1 cellular context compared by ENCODE assay signal in the genomic region with DNA sequence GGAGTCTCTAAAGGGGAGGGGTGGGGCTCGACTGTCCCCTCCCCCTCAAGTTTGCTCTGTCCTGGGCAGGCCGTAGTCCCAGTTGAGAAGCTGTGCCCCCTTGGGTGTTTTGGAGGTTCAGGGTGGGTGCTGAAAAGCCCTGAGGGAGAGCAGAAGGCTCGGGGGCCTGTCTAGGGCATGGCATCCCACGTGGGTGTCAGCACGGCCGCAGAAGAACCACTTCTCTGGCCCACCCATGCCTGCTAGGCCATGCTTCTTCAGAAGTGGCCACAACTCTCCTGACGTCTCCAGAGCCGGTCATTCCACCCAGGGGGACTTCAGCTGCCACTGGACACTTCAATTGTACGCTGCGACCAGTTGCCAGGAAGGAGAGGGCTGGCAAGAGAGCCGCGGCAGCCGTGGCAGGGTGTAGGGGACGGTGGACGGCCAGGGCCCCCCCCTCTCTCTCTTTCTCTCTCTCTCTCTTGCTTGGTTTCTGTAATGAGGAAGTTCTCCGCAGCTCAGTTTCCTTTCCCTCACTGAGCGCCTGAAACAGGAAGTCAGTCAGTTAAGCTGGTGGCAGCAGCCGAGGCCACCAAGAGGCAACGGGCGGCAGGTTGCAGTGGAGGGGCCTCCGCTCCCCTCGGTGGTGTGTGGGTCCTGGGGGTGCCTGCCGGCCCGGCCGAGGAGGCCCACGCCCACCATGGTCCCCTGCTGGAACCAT.
A peak's percentile ranks its signal among the peaks of the same experiment; 100 is the strongest.
TF ChIP-seq lines count a peak whose summit lies in the region.

INPP5D (plus strand) TSS at position 546 of the 703 bp plus-strand sequence; CDS start at position 683, 137 bp downstream.

TF ChIP-seq in GM12878, 131 proteins besides CTCF, POLR2A, EP300 and RAD21 (continued from another document and continues in another):
- TF ChIP-seq REST (IDR thresholded peaks at IDR 0.05; ENCODE audit: low read depth, low read length): 0 out of 2 replicates have a peak, but pooled peaks have one; percentile 22
- no peak for TF ChIP-seq FOS (IDR thresholded peaks at IDR 0.05; ENCODE audit: borderline replicate concordance, extremely low read depth, insufficient read length)
- no peak for TF ChIP-seq ZNF384 (IDR thresholded peaks at IDR 0.05; ENCODE audit: borderline replicate concordance, low read depth, low read length)
- 0 out of 2 replicates have a peak, but pooled peaks have one; percentile 43 for TF ChIP-seq RELB (IDR thresholded peaks at IDR 0.05; ENCODE audit: low read depth)
- no peak for TF ChIP-seq KAT2A (conservative IDR thresholded peaks at IDR 0.05; ENCODE audit: control insufficient read depth, low read depth, low read length)
- TF ChIP-seq IRF4 (IDR thresholded peaks at IDR 0.05; ENCODE audit: low read depth, low read length): no peak
- TF ChIP-seq ESRRA (IDR thresholded peaks at IDR 0.05; ENCODE audit: low read length): no peak
- peak; percentile 38; the same call in 1 of the 2 replicates for TF ChIP-seq SMARCA5 (IDR thresholded peaks at IDR 0.05)
- peak; percentile 63; the same call in 1 of the 2 replicates for TF ChIP-seq YY1 (IDR thresholded peaks at IDR 0.05; ENCODE audit: low read depth, low read length)
- no peak for TF ChIP-seq SP1 (IDR thresholded peaks at IDR 0.05; ENCODE audit: low read depth, low read length)
- TF ChIP-seq SMAD5 (IDR thresholded peaks at IDR 0.05; ENCODE audit: low read depth): peak; percentile 76; the same call in 1 of the 2 replicates
- TF ChIP-seq USF2 (IDR thresholded peaks at IDR 0.05; ENCODE audit: borderline replicate concordance, low read depth, low read length): no peak
- no peak for TF ChIP-seq SREBF1 (IDR thresholded peaks at IDR 0.05; ENCODE audit: low read length)
- no peak for TF ChIP-seq RBBP5 (conservative IDR thresholded peaks at IDR 0.05)
- peak; percentile 49; the same call in 1 of the 2 replicates for TF ChIP-seq CREM (IDR thresholded peaks at IDR 0.05; ENCODE audit: low read depth)
- TF ChIP-seq, protein P1, sequence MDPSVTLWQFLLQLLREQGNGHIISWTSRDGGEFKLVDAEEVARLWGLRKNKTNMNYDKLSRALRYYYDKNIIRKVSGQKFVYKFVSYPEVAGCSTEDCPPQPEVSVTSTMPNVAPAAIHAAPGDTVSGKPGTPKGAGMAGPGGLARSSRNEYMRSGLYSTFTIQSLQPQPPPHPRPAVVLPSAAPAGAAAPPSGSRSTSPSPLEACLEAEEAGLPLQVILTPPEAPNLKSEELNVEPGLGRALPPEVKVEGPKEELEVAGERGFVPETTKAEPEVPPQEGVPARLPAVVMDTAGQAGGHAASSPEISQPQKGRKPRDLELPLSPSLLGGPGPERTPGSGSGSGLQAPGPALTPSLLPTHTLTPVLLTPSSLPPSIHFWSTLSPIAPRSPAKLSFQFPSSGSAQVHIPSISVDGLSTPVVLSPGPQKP (IDR thresholded peaks at IDR 0.05; ENCODE audit: low read depth, low read length): no peak
- TF ChIP-seq BACH1 (IDR thresholded peaks at IDR 0.05; ENCODE audit: borderline replicate concordance): no peak
- no peak for TF ChIP-seq ZNF207 (IDR thresholded peaks at IDR 0.05; ENCODE audit: borderline replicate concordance)
- TF ChIP-seq TBL1XR1 (IDR thresholded peaks at IDR 0.05; ENCODE audit: low read depth, low read length): no peak
- peak; percentile 41 for TF ChIP-seq MEF2B (IDR thresholded peaks at IDR 0.05; ENCODE audit: partially characterized antibody, poor library complexity, severe bottlenecking)
- peak; percentile 11; the same call in 1 of the 2 replicates for TF ChIP-seq CHD2 (IDR thresholded peaks at IDR 0.05; ENCODE audit: borderline replicate concordance, low read depth, low read length)
- TF ChIP-seq FOXK2 (IDR thresholded peaks at IDR 0.05): no peak
- TF ChIP-seq, protein P2, sequence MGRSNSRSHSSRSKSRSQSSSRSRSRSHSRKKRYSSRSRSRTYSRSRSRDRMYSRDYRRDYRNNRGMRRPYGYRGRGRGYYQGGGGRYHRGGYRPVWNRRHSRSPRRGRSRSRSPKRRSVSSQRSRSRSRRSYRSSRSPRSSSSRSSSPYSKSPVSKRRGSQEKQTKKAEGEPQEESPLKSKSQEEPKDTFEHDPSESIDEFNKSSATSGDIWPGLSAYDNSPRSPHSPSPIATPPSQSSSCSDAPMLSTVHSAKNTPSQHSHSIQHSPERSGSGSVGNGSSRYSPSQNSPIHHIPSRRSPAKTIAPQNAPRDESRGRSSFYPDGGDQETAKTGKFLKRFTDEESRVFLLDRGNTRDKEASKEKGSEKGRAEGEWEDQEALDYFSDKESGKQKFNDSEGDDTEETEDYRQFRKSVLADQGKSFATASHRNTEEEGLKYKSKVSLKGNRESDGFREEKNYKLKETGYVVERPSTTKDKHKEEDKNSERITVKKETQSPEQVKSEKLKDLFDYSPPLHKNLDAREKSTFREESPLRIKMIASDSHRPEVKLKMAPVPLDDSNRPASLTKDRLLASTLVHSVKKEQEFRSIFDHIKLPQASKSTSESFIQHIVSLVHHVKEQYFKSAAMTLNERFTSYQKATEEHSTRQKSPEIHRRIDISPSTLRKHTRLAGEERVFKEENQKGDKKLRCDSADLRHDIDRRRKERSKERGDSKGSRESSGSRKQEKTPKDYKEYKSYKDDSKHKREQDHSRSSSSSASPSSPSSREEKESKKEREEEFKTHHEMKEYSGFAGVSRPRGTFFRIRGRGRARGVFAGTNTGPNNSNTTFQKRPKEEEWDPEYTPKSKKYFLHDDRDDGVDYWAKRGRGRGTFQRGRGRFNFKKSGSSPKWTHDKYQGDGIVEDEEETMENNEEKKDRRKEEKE (IDR thresholded peaks at IDR 0.05): no peak
- TF ChIP-seq FOXM1 (IDR thresholded peaks at IDR 0.05; ENCODE audit: low read depth, low read length): no peak
- no peak for TF ChIP-seq ZNF217 (IDR thresholded peaks at IDR 0.05)
- no peak for TF ChIP-seq NR2C2 (IDR thresholded peaks at IDR 0.05; ENCODE audit: borderline replicate concordance, control insufficient read depth, insufficient read length, low read depth)
- TF ChIP-seq, protein P3, sequence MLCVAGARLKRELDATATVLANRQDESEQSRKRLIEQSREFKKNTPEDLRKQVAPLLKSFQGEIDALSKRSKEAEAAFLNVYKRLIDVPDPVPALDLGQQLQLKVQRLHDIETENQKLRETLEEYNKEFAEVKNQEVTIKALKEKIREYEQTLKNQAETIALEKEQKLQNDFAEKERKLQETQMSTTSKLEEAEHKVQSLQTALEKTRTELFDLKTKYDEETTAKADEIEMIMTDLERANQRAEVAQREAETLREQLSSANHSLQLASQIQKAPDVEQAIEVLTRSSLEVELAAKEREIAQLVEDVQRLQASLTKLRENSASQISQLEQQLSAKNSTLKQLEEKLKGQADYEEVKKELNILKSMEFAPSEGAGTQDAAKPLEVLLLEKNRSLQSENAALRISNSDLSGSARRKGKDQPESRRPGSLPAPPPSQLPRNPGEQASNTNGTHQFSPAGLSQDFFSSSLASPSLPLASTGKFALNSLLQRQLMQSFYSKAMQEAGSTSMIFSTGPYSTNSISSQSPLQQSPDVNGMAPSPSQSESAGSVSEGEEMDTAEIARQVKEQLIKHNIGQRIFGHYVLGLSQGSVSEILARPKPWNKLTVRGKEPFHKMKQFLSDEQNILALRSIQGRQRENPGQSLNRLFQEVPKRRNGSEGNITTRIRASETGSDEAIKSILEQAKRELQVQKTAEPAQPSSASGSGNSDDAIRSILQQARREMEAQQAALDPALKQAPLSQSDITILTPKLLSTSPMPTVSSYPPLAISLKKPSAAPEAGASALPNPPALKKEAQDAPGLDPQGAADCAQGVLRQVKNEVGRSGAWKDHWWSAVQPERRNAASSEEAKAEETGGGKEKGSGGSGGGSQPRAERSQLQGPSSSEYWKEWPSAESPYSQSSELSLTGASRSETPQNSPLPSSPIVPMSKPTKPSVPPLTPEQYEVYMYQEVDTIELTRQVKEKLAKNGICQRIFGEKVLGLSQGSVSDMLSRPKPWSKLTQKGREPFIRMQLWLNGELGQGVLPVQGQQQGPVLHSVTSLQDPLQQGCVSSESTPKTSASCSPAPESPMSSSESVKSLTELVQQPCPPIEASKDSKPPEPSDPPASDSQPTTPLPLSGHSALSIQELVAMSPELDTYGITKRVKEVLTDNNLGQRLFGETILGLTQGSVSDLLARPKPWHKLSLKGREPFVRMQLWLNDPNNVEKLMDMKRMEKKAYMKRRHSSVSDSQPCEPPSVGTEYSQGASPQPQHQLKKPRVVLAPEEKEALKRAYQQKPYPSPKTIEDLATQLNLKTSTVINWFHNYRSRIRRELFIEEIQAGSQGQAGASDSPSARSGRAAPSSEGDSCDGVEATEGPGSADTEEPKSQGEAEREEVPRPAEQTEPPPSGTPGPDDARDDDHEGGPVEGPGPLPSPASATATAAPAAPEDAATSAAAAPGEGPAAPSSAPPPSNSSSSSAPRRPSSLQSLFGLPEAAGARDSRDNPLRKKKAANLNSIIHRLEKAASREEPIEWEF (IDR thresholded peaks at IDR 0.05; ENCODE audit: insufficient replicate concordance, low read depth, low read length): no peak
- peak; percentile 54; the same call in 1 of the 2 replicates for TF ChIP-seq SIN3A (IDR thresholded peaks at IDR 0.05; ENCODE audit: low read depth, low read length)
- peak; percentile 74; the same call in 1 of the 2 replicates for TF ChIP-seq MTA2 (IDR thresholded peaks at IDR 0.05; ENCODE audit: low read depth)
- peak in 1 of 2 experiments; percentile 54; a peak in 1 of 4 replicates for TF ChIP-seq BHLHE40 (IDR thresholded peaks at IDR 0.05; ENCODE audit: borderline replicate concordance in 1 of 2, low read depth in 2 of 2, low read length in 1 of 2)
- no peak for TF ChIP-seq JUND (IDR thresholded peaks at IDR 0.05; ENCODE audit: low read depth, low read length)
- peak; percentile 16; the same call in 1 of the 2 replicates for TF ChIP-seq MAX (IDR thresholded peaks at IDR 0.05; ENCODE audit: low read depth, low read length)
- no peak for TF ChIP-seq RAD51 (IDR thresholded peaks at IDR 0.05)
- TF ChIP-seq SUZ12 (IDR thresholded peaks at IDR 0.05; ENCODE audit: unreplicated experiment): no peak
- TF ChIP-seq CBX5 (IDR thresholded peaks at IDR 0.05; ENCODE audit: low read depth): no peak
- TF ChIP-seq STAT1 (conservative IDR thresholded peaks at IDR 0.05): 0 out of 2 replicates have a peak, but pooled peaks have one; percentile 64
